ENCODE assay signal across 1 cellular context in the genomic region with DNA sequence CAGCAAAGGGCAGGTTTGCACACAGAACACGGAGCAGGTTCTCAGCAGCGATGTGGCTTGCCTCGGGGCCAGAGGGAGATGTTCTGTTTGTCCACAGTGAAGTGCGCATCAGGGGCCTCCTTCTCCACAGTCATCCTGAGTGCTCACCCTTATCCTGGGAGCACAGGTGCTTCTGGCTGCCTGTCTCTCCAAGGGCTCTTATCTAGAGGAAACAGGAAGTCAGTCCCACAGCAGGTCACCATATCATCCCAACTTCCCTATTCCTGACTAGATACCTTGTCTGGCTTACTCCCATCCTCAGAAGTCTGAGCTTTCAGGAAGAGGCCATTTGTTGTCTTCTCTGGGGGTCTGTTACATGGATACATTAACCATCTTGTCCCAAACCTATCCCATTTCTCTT.
TF ChIP-seq lines count a peak whose summit lies in the region.

A gene (minus strand): TSS at position 174 of the 400 bp plus-strand sequence. CDS start 40 bp downstream, at position 134.

TF ChIP-seq in GM23338, 12 proteins besides CTCF, POLR2A, EP300 and RAD21 (continued from another document):
- TF ChIP-seq, protein P1, sequence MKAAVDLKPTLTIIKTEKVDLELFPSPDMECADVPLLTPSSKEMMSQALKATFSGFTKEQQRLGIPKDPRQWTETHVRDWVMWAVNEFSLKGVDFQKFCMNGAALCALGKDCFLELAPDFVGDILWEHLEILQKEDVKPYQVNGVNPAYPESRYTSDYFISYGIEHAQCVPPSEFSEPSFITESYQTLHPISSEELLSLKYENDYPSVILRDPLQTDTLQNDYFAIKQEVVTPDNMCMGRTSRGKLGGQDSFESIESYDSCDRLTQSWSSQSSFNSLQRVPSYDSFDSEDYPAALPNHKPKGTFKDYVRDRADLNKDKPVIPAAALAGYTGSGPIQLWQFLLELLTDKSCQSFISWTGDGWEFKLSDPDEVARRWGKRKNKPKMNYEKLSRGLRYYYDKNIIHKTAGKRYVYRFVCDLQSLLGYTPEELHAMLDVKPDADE (IDR thresholded peaks at IDR 0.05): no peak
- TF ChIP-seq ZNF331 (CRISPR knock-in tag; IDR thresholded peaks at IDR 0.05; ENCODE audit: low read depth) (no peak), CREB1 (CRISPR knock-in tag; IDR thresholded peaks at IDR 0.05; ENCODE audit: low read depth) (no peak), POLR2AphosphoS5 (IDR thresholded peaks at IDR 0.05; ENCODE audit: low read depth) (no peak), STAT1 (IDR thresholded peaks at IDR 0.05; ENCODE audit: unreplicated experiment) (no peak), ZNF114 (CRISPR knock-in tag; IDR thresholded peaks at IDR 0.05) (no peak), EZH2phosphoT487 (IDR thresholded peaks at IDR 0.05; ENCODE audit: unreplicated experiment) (no peak), EZH2 (IDR thresholded peaks at IDR 0.05; ENCODE audit: low read depth, unreplicated experiment) (no peak), NANOG (IDR thresholded peaks at IDR 0.05; ENCODE audit: borderline replicate concordance) (no peak)
- TF ChIP-seq, protein P2, sequence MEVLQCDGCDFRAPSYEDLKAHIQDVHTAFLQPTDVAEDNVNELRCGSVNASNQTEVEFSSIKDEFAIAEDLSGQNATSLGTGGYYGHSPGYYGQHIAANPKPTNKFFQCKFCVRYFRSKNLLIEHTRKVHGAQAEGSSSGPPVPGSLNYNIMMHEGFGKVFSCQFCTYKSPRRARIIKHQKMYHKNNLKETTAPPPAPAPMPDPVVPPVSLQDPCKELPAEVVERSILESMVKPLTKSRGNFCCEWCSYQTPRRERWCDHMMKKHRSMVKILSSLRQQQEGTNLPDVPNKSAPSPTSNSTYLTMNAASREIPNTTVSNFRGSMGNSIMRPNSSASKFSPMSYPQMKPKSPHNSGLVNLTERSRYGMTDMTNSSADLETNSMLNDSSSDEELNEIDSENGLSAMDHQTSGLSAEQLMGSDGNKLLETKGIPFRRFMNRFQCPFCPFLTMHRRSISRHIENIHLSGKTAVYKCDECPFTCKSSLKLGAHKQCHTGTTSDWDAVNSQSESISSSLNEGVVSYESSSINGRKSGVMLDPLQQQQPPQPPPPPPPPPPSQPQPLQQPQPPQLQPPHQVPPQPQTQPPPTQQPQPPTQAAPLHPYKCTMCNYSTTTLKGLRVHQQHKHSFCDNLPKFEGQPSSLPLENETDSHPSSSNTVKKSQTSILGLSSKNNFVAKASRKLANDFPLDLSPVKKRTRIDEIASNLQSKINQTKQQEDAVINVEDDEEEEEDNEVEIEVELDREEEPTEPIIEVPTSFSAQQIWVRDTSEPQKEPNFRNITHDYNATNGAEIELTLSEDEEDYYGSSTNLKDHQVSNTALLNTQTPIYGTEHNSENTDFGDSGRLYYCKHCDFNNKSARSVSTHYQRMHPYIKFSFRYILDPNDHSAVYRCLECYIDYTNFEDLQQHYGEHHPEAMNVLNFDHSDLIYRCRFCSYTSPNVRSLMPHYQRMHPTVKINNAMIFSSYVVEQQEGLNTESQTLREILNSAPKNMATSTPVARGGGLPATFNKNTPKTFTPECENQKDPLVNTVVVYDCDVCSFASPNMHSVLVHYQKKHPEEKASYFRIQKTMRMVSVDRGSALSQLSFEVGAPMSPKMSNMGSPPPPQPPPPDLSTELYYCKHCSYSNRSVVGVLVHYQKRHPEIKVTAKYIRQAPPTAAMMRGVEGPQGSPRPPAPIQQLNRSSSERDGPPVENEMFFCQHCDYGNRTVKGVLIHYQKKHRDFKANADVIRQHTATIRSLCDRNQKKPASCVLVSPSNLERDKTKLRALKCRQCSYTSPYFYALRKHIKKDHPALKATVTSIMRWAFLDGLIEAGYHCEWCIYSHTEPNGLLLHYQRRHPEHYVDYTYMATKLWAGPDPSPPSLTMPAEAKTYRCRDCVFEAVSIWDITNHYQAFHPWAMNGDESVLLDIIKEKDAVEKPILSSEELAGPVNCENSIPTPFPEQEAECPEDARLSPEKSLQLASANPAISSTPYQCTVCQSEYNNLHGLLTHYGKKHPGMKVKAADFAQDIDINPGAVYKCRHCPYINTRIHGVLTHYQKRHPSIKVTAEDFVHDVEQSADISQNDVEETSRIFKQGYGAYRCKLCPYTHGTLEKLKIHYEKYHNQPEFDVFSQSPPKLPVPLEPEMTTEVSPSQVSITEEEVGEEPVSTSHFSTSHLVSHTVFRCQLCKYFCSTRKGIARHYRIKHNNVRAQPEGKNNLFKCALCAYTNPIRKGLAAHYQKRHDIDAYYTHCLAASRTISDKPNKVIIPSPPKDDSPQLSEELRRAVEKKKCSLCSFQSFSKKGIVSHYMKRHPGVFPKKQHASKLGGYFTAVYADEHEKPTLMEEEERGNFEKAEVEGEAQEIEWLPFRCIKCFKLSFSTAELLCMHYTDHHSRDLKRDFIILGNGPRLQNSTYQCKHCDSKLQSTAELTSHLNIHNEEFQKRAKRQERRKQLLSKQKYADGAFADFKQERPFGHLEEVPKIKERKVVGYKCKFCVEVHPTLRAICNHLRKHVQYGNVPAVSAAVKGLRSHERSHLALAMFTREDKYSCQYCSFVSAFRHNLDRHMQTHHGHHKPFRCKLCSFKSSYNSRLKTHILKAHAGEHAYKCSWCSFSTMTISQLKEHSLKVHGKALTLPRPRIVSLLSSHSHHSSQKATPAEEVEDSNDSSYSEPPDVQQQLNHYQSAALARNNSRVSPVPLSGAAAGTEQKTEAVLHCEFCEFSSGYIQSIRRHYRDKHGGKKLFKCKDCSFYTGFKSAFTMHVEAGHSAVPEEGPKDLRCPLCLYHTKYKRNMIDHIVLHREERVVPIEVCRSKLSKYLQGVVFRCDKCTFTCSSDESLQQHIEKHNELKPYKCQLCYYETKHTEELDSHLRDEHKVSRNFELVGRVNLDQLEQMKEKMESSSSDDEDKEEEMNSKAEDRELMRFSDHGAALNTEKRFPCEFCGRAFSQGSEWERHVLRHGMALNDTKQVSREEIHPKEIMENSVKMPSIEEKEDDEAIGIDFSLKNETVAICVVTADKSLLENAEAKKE (CRISPR knock-in tag; IDR thresholded peaks at IDR 0.05): no peak
- TF ChIP-seq, protein P3, sequence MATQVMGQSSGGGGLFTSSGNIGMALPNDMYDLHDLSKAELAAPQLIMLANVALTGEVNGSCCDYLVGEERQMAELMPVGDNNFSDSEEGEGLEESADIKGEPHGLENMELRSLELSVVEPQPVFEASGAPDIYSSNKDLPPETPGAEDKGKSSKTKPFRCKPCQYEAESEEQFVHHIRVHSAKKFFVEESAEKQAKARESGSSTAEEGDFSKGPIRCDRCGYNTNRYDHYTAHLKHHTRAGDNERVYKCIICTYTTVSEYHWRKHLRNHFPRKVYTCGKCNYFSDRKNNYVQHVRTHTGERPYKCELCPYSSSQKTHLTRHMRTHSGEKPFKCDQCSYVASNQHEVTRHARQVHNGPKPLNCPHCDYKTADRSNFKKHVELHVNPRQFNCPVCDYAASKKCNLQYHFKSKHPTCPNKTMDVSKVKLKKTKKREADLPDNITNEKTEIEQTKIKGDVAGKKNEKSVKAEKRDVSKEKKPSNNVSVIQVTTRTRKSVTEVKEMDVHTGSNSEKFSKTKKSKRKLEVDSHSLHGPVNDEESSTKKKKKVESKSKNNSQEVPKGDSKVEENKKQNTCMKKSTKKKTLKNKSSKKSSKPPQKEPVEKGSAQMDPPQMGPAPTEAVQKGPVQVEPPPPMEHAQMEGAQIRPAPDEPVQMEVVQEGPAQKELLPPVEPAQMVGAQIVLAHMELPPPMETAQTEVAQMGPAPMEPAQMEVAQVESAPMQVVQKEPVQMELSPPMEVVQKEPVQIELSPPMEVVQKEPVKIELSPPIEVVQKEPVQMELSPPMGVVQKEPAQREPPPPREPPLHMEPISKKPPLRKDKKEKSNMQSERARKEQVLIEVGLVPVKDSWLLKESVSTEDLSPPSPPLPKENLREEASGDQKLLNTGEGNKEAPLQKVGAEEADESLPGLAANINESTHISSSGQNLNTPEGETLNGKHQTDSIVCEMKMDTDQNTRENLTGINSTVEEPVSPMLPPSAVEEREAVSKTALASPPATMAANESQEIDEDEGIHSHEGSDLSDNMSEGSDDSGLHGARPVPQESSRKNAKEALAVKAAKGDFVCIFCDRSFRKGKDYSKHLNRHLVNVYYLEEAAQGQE (IDR thresholded peaks at IDR 0.05; ENCODE audit: unreplicated experiment): no peak
